Comparison of ENCODE assay signal across 31 cellular contexts in genomic region chr1:33247537-33247936, GRCh38.
"Had no signal": no experiment of that assay in that cellular context is flagged by ENCODE, and none has a peak within 500 bp of the region (broad histone marks: within the 10 kb centered on the region; RNA-seq: fewer than 3 reads in every experiment).

No MANE protein-coding gene starts in this region.

- H3K4me1 ChIP-seq: adrenal gland, body of pancreas, esophagus squamous epithelium had no signal

- H3K27ac ChIP-seq: adrenal gland, body of pancreas, epithelial cell of prostate, esophagus squamous epithelium, WERI-Rb-1 had no signal

- FAIRE-seq: colon, endometrium, endothelial cell of umbilical vein, frontal cortex had no signal

- H3K36me3 ChIP-seq: adrenal gland, esophagus squamous epithelium, WERI-Rb-1 had no signal

- H3K27me3 ChIP-seq: adrenal gland, body of pancreas had no signal

- DNase-seq: activated B cell treated with CpG ODN at 0.5 μM for 24 hours; activated CD4-positive, alpha-beta T cell treated with anti-CD3 and anti-CD28 coated beads for 48 hours; activated CD4-positive, alpha-beta T cell treated with anti-CD3 and anti-CD28 coated beads, Interleukin-2, amount 50 U/mL, for 1 hour; activated CD4-positive, alpha-beta T cell treated with anti-CD3 and anti-CD28 coated beads, Interleukin-2, amount 50 U/mL, for 48 hours; activated CD8-positive, alpha-beta memory T cell treated with anti-CD3 and anti-CD28 coated beads for 24 hours; activated CD8-positive, alpha-beta T cell treated with anti-CD3 and anti-CD28 coated beads for 36 hours; activated gamma-delta T cell treated with Interleukin-2 at 50 U/mL for 16 hours; activated naive CD4-positive, alpha-beta T cell treated with anti-CD3 and anti-CD28 coated beads, Interleukin-2, amount 50 U/mL, for 16 hours; activated naive CD4-positive, alpha-beta T cell treated with Interleukin-2 at 50 U/mL for 16 hours; activated naive CD8-positive, alpha-beta T cell treated with anti-CD3 and anti-CD28 coated beads for 36 hours; activated naive CD8-positive, alpha-beta T cell treated with anti-CD3 and anti-CD28 coated beads, Interleukin-2, amount 50 U/mL, for 24 hours; activated T-cell treated with anti-CD3 and anti-CD28 coated beads, Interleukin-2, amount 50 U/mL, for 1 hour; activated T-cell treated with anti-CD3 and anti-CD28 coated beads, Interleukin-2, amount 50 U/mL, for 48 hours; adrenal gland; amygdala; body of pancreas; caudate nucleus; cortex of kidney; dermis blood vessel endothelial cell; effector CD4-positive, alpha-beta T cell; effector memory CD8-positive, alpha-beta T cell; esophagus squamous epithelium; foreskin fibroblast; head of caudate nucleus; T-cell; WERI-Rb-1 had no signal

- H3K9me3 ChIP-seq: adrenal gland, body of pancreas, esophagus squamous epithelium had no signal

- H3K4me3 ChIP-seq: adrenal gland, body of pancreas, esophagus squamous epithelium had no signal
